23 cellular contexts compared by ENCODE assay signal in the genomic region with DNA sequence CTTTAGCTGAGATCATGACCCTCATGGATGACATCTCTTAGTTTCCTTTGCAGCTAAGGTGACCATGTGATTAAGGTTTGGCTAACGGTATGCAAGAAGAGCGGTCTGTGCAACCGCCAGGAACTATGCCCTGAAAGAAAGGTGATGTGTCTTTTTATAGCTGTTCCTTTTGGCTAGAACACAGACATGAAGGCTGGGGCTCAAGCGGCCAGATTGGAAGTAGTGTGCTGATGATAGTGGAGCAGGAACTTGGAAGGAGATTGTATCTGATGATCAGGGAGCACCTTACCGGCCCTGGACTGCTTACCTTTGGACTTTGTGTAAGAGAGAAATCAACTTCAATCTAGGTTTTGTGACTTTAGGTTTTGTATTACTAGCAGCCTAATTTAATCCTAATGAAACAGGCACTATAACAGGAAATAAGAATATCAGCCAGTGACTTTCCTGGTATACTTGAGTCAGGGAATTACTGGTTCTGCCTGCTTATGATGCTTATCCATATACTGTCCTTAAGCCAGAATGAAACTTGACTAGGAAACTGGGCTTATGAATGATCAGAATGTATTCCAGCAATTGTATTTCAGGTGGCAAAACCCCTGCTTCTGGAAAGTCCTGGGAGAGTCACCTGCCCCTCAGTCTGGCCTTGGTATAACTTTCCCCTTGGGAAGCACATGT.
DNase-seq lines count a peak whose midpoint lies in the region; ATAC-seq, FAIRE-seq and TF ChIP-seq lines count a peak whose summit lies in the region.
"Had no signal": no experiment of that assay in that cellular context is flagged by ENCODE, and none has a peak within 500 bp of the region (broad histone marks: within the 10 kb centered on the region; RNA-seq: fewer than 3 reads in every experiment).

No MANE protein-coding gene starts in this region.

- DNase-seq in heart left ventricle: no peak
- no peak for DNase-seq in cardiac septum (ENCODE audit: low spot score)
- no peak for DNase-seq in left ventricle myocardium inferior
- DNase-seq in prostate gland (ENCODE audit: low spot score): peak; percentile 25
- DNase-seq in cerebellar nuclear complex (lab: John Stamatoyannopoulos, UW): no peak
- no peak for DNase-seq in activated T-cell treated with anti-CD3 and anti-CD28 coated beads, Interleukin-2, amount 50 U/mL, for 72 hours
- DNase-seq in HTR-8/SVneo (ENCODE audit: insufficient read length, low spot score): no peak
- no peak for DNase-seq in SHP77 treated with DMSO at 0.1 percent for 48 hours (lab: John Stamatoyannopoulos, UW)
- DNase-seq: AML-193; CD8-positive, alpha-beta T cell; DND-41; MM.1S; NCI-H1048; NCI-H1417 treated with DMSO at 0.1 percent for 48 hours; NCI-H187; NCI-H446; NCI-H526; OCI-M1 had no signal

- TF ChIP-seq POLR2A in heart left ventricle (IDR thresholded peaks at IDR 0.05) (no peak), prostate gland (IDR thresholded peaks at IDR 0.05) (no peak)

- H3K27ac ChIP-seq in heart left ventricle (no peak overlapping the region), left ventricle myocardium inferior (replicated peaks) (peak overlapping the region; percentile 28), prostate gland (no peak overlapping the region)

- peaks cover 0 to 1% of the 10 kb centered on the region in 2 donors for H3K9me3 Mint-ChIP-seq in activated T-cell treated with anti-CD3 and anti-CD28 coated beads, Interleukin-2, amount 50 U/mL, for 72 hours
- H3K9me3 Mint-ChIP-seq: CD8-positive, alpha-beta T cell had no signal

- no peaks in the 10 kb centered on the region for H3K9me3 ChIP-seq in heart left ventricle
- H3K9me3 ChIP-seq in left ventricle myocardium inferior (replicated peaks): no peaks in the 10 kb centered on the region
- no peaks in the 10 kb centered on the region for H3K9me3 ChIP-seq in prostate gland
- H3K9me3 ChIP-seq: HAP-1 had no signal

- H3K4me1 Mint-ChIP-seq in activated T-cell treated with anti-CD3 and anti-CD28 coated beads, Interleukin-2, amount 50 U/mL, for 72 hours (ENCODE audit: low read depth): no peaks in the 10 kb centered on the region

- FAIRE-seq in HTR-8/SVneo (lab: Jason Lieb, UNC): no peak
- FAIRE-seq: GM12891, HepG2, K562, RCC 7860 had no signal

- H3K4me1 ChIP-seq in heart left ventricle (peaks cover 0 to 9% (median 0%) of the 10 kb centered on the region in 12 donors), left ventricle myocardium inferior (peaks cover 11% of the 10 kb centered on the region), prostate gland (replicated peaks) (no peaks in the 10 kb centered on the region)
- H3K4me1 ChIP-seq: HAP-1 had no signal

- no peak overlapping the region for H3K27ac Mint-ChIP-seq in activated T-cell treated with anti-CD3 and anti-CD28 coated beads, Interleukin-2, amount 50 U/mL, for 72 hours
- H3K27ac Mint-ChIP-seq: CD8-positive, alpha-beta T cell had no signal

- TF ChIP-seq CTCF in heart left ventricle (IDR thresholded peaks at IDR 0.05) (no peak), left ventricle myocardium inferior (IDR thresholded peaks at IDR 0.05; ENCODE audit: borderline replicate concordance) (no peak), prostate gland (IDR thresholded peaks at IDR 0.05) (no peak)

- 40 to 47% (median 42%) methylated on average over 5 of the region's 5 CpGs for WGBS in heart left ventricle, 4 donors
- 42% methylated on average over 5 of the region's 5 CpGs for WGBS in prostate gland

- intact Hi-C loops in heart left ventricle (cut with DNase I): no loop called here
- intact Hi-C loops in cardiac septum (cut with DNase I): no loop called here
- intact Hi-C loops in left ventricle myocardium inferior (cut with micrococcal nuclease): no loop called here
- intact Hi-C loops in prostate gland (cut with DNase I): no loop called here

- H3K27me3 ChIP-seq in heart left ventricle: no peaks in the 10 kb centered on the region
- no peaks in the 10 kb centered on the region for H3K27me3 ChIP-seq in left ventricle myocardium inferior (ENCODE audit: low read depth)
- no peaks in the 10 kb centered on the region for H3K27me3 ChIP-seq in prostate gland (replicated peaks; ENCODE audit: insufficient read depth)

- H3K27me3 Mint-ChIP-seq in activated T-cell treated with anti-CD3 and anti-CD28 coated beads, Interleukin-2, amount 50 U/mL, for 72 hours (ENCODE audit: low read depth): no peaks in the 10 kb centered on the region

- no peak overlapping the region for H3K4me3 Mint-ChIP-seq in activated T-cell treated with anti-CD3 and anti-CD28 coated beads, Interleukin-2, amount 50 U/mL, for 72 hours
- H3K4me3 Mint-ChIP-seq: CD8-positive, alpha-beta T cell had no signal

- ATAC-seq in heart left ventricle: peak; percentile 55 to 89 (median 76)
- no peak for ATAC-seq in activated T-cell treated with anti-CD3 and anti-CD28 coated beads, Interleukin-2, amount 50 U/mL, for 72 hours (replicated peaks in 1 of 2)
- ATAC-seq: CD8-positive, alpha-beta T cell; HepG2; K562 had no signal

- no peak overlapping the region for H3K4me3 ChIP-seq in heart left ventricle
- no peak overlapping the region for H3K4me3 ChIP-seq in left ventricle myocardium inferior
- no peak overlapping the region for H3K4me3 ChIP-seq in prostate gland
- H3K4me3 ChIP-seq: HAP-1, K562 had no signal

- H3K36me3 ChIP-seq in heart left ventricle (no peaks in the 10 kb centered on the region), left ventricle myocardium inferior (no peaks in the 10 kb centered on the region), prostate gland (no peaks in the 10 kb centered on the region)
- H3K36me3 ChIP-seq: HAP-1 had no signal

- no peaks in the 10 kb centered on the region for H3K36me3 Mint-ChIP-seq in activated T-cell treated with anti-CD3 and anti-CD28 coated beads, Interleukin-2, amount 50 U/mL, for 72 hours (ENCODE audit: insufficient read depth in 2 of 2)
- H3K36me3 Mint-ChIP-seq: CD8-positive, alpha-beta T cell had no signal

Comparison
In these comparisons a context has a peak if more than half of its experiments do, and no peak if none do; other contexts are left out.
1. ATAC-seq: peak in heart left ventricle (4 of 4); none in activated T-cell treated with anti-CD3 and anti-CD28 coated beads, Interleukin-2, amount 50 U/mL, for 72 hours (0 of 2).